Comparison of ENCODE assay signal across 21 cellular contexts in genomic region chr3:110564674-110565073, GRCh38.
DNase-seq lines count a peak whose midpoint lies in the region; ATAC-seq, FAIRE-seq and TF ChIP-seq lines count a peak whose summit lies in the region.
"Had no signal": no experiment of that assay in that cellular context is flagged by ENCODE, and none has a peak within 500 bp of the region (broad histone marks: within the 10 kb centered on the region; RNA-seq: fewer than 3 reads in every experiment).

No MANE protein-coding gene starts in this region.

- TF ChIP-seq EP300 in K562 (IDR thresholded peaks at IDR 0.05; ENCODE audit: low read length), result no peak

- H2AFZ ChIP-seq in GM23338 (peak overlapping the region; percentile 52; the same call in 1 of the 2 replicates), K562 (ENCODE audit: low read depth, low read length) (no peak overlapping the region), osteoblast (ENCODE audit: low read length) (peak overlapping the region; percentile 11)

- H3K4me3 Mint-ChIP-seq in GM23338, result no peak overlapping the region
- H3K4me3 Mint-ChIP-seq in activated CD4-positive, alpha-beta memory T cell treated with anti-CD3 and anti-CD28 coated beads, Interleukin-2, amount 10 ng/mL, durations not matched to agents 7 days and 5 days, result no peak overlapping the region
- H3K4me3 Mint-ChIP-seq: B cell; CD8-positive, alpha-beta T cell; H9 had no signal

- H3K27me3 Mint-ChIP-seq in GM23338 (ENCODE audit: insufficient read depth, low read depth, poor library complexity), result peaks cover 1% of the 10 kb centered on the region
- peaks cover 1% of the 10 kb centered on the region for H3K27me3 Mint-ChIP-seq in activated CD4-positive, alpha-beta memory T cell treated with anti-CD3 and anti-CD28 coated beads, Interleukin-2, amount 10 ng/mL, durations not matched to agents 7 days and 5 days
- H3K27me3 Mint-ChIP-seq: B cell had no signal

- H3K4me2 ChIP-seq in GM23338 (no peak overlapping the region), K562 (ENCODE audit: insufficient read depth, low read length) (no peak overlapping the region), osteoblast (ENCODE audit: insufficient read depth, low read length) (no peak overlapping the region)
- H3K4me2 ChIP-seq: BLaER1 treated with 17β-estradiol and CSF1 and Interleukin-3, amounts not matched to agents 10 nM and 100 nM; KMS-11 had no signal

- H4K20me1 ChIP-seq in GM23338 (replicated peaks; ENCODE audit: insufficient read depth) (no peaks in the 10 kb centered on the region), K562 (replicated peaks; ENCODE audit: control insufficient read depth, insufficient read depth, low read length) (no peaks in the 10 kb centered on the region), osteoblast (ENCODE audit: insufficient read depth, low read length) (no peaks in the 10 kb centered on the region)
- H4K20me1 ChIP-seq: BLaER1 treated with 17β-estradiol and CSF1 and Interleukin-3, amounts not matched to agents 10 nM and 100 nM had no signal

- in situ Hi-C loops in K562 (cut with MboI), result no loop called here

- H3K79me2 ChIP-seq in GM23338 (replicated peaks; ENCODE audit: insufficient read depth) (no peaks in the 10 kb centered on the region), K562 (ENCODE audit: control insufficient read depth, insufficient read depth, low read length) (no peaks in the 10 kb centered on the region), osteoblast (ENCODE audit: insufficient read depth, low read length) (no peaks in the 10 kb centered on the region)

- H3K9me3 Mint-ChIP-seq in GM23338, result peaks cover 11% of the 10 kb centered on the region
- no peaks in the 10 kb centered on the region for H3K9me3 Mint-ChIP-seq in activated CD4-positive, alpha-beta memory T cell treated with anti-CD3 and anti-CD28 coated beads, Interleukin-2, amount 10 ng/mL, durations not matched to agents 7 days and 5 days
- H3K9me3 Mint-ChIP-seq: CD8-positive, alpha-beta T cell had no signal

- intact Hi-C loops in K562 (cut with micrococcal nuclease), result no loop called here

- no peak for TF ChIP-seq POLR2A in K562 (conservative IDR thresholded peaks at IDR 0.05)

- POLR2A ChIA-PET in K562 (lab: Yijun Ruan, JAX), result no interaction called here
- POLR2A ChIA-PET in activated CD4-positive, alpha-beta memory T cell treated with anti-CD3 and anti-CD28 coated beads, Interleukin-2, amount 10 ng/mL, durations not matched to agents 7 days and 5 days (lab: Charles Lee), result no interaction called here

- H3K4me1 ChIP-seq in GM23338 (ENCODE audit: insufficient read depth) (no peaks in the 10 kb centered on the region), K562 (replicated peaks in 1 of 2; ENCODE audit: control insufficient read depth in 2 of 2, insufficient read depth in 2 of 2, low read length in 2 of 2) (no peaks in the 10 kb centered on the region), osteoblast (ENCODE audit: insufficient read depth, low read length) (peaks cover 16% of the 10 kb centered on the region)
- H3K4me1 ChIP-seq: BLaER1 treated with 17β-estradiol and CSF1 and Interleukin-3, amounts not matched to agents 10 nM and 100 nM had no signal

- H3K9me1 ChIP-seq in K562 (ENCODE audit: control insufficient read depth, insufficient read depth, low read length), result no peaks in the 10 kb centered on the region

- CTCF ChIA-PET in K562 (lab: Yijun Ruan, JAX; ENCODE audit: low intra/inter-chr PET ratio), result no interaction called here
- CTCF ChIA-PET in activated CD4-positive, alpha-beta memory T cell treated with anti-CD3 and anti-CD28 coated beads, Interleukin-2, amount 10 ng/mL, durations not matched to agents 7 days and 5 days (lab: Charles Lee), result no interaction called here

- H3K9me2 ChIP-seq in GM23338 (ENCODE audit: insufficient read depth), result peaks cover 13% of the 10 kb centered on the region; the same call in 1 of the 2 replicates

- no peak for FAIRE-seq in K562 (lab: Jason Lieb, UNC)
- FAIRE-seq: A204.1, GM12891, GM19239 had no signal

- no peak overlapping the region for H3K27ac ChIP-seq in GM23338 (ENCODE audit: low read depth)
- no peak overlapping the region for H3K27ac ChIP-seq in K562 (ENCODE audit: extremely low read depth, low read depth, low read length)
- no peak overlapping the region for H3K27ac ChIP-seq in osteoblast (ENCODE audit: low read depth, low read length)
- H3K27ac ChIP-seq: BLaER1 treated with 17β-estradiol and CSF1 and Interleukin-3, amounts not matched to agents 10 nM and 100 nM; HL-60; KMS-11 had no signal

- H3K27ac Mint-ChIP-seq in GM23338, result no peak overlapping the region
- H3K27ac Mint-ChIP-seq in activated CD4-positive, alpha-beta memory T cell treated with anti-CD3 and anti-CD28 coated beads, Interleukin-2, amount 10 ng/mL, durations not matched to agents 7 days and 5 days, result no peak overlapping the region
- H3K27ac Mint-ChIP-seq: B cell; CD8-positive, alpha-beta T cell; H9 had no signal

- no peaks in the 10 kb centered on the region for H3K9me3 ChIP-seq in K562 (replicated peaks; ENCODE audit: control insufficient read depth, insufficient read depth, low read depth, low read length)
- H3K9me3 ChIP-seq in osteoblast (ENCODE audit: low read depth, low read length), result no peaks in the 10 kb centered on the region
- H3K9me3 ChIP-seq: BLaER1 treated with 17β-estradiol and CSF1 and Interleukin-3, amounts not matched to agents 10 nM and 100 nM had no signal

- no peaks in the 10 kb centered on the region for H3K27me3 ChIP-seq in GM23338 (ENCODE audit: insufficient read depth)
- H3K27me3 ChIP-seq in K562 (ENCODE audit: control insufficient read depth in 2 of 2, insufficient read depth in 2 of 2, low read length in 2 of 2), result no peaks in the 10 kb centered on the region
- H3K27me3 ChIP-seq in osteoblast (ENCODE audit: insufficient read depth, low read length), result no peaks in the 10 kb centered on the region
- H3K27me3 ChIP-seq: BLaER1 treated with 17β-estradiol and CSF1 and Interleukin-3, amounts not matched to agents 10 nM and 100 nM had no signal

- H3K9ac ChIP-seq in K562 (ENCODE audit: insufficient read depth in 1 of 2, low read depth in 2 of 2, low read length in 2 of 2), result no peak overlapping the region
- H3K9ac ChIP-seq: BLaER1 treated with 17β-estradiol and CSF1 and Interleukin-3, amounts not matched to agents 10 nM and 100 nM; KMS-11 had no signal

- ATAC-seq in GM23338, result no peak
- ATAC-seq in K562, result no peak
- no peak for ATAC-seq in HG02973 (IDR thresholded peaks at IDR 0.05; ENCODE audit: unreplicated experiment)
- ATAC-seq: CD8-positive, alpha-beta T cell had no signal

- H3F3A ChIP-seq in GM23338 (replicated peaks; ENCODE audit: low read depth), result no peaks in the 10 kb centered on the region

- H3K36me3 ChIP-seq in GM23338 (ENCODE audit: insufficient read depth), result no peaks in the 10 kb centered on the region; the same call in 1 of the 2 replicates
- peaks cover 3% of the 10 kb centered on the region; the same call in 1 of the 3 replicates for H3K36me3 ChIP-seq in K562 (ENCODE audit: control insufficient read depth, insufficient read depth, low read length)
- H3K36me3 ChIP-seq in osteoblast (ENCODE audit: insufficient read depth, low read length), result no peaks in the 10 kb centered on the region
- H3K36me3 ChIP-seq: BLaER1 treated with 17β-estradiol and CSF1 and Interleukin-3, amounts not matched to agents 10 nM and 100 nM had no signal

- H3K4me3 ChIP-seq in AG10803 (ENCODE audit: low read length) (no peak overlapping the region), GM23338 (no peak overlapping the region), K562 (no peak overlapping the region), osteoblast (ENCODE audit: insufficient read depth, low read length) (no peak overlapping the region)
- H3K4me3 ChIP-seq: BLaER1 treated with 17β-estradiol and CSF1 and Interleukin-3, amounts not matched to agents 10 nM and 100 nM had no signal

- peaks cover 10% of the 10 kb centered on the region for H3K4me1 Mint-ChIP-seq in GM23338
- H3K4me1 Mint-ChIP-seq in activated CD4-positive, alpha-beta memory T cell treated with anti-CD3 and anti-CD28 coated beads, Interleukin-2, amount 10 ng/mL, durations not matched to agents 7 days and 5 days, result no peaks in the 10 kb centered on the region
- H3K4me1 Mint-ChIP-seq: B cell had no signal

- no TSS peak for BruUV-seq in K562 (replicated peaks; lab: Mats Ljungman, UMichigan)

- DNase-seq in AG10803 (ENCODE audit: low read depth) (peak; percentile 25), GM23338 (ENCODE audit: low spot score) (no peak), K562 (ENCODE audit: extremely low read depth in 1 of 4, low spot score in 3 of 4) (no peak), osteoblast (ENCODE audit: insufficient read length, low spot score, missing footprints) (no peak), NAMALWA (ENCODE audit: low spot score) (no peak)
- DNase-seq in activated CD4-positive, alpha-beta memory T cell treated with anti-CD3 and anti-CD28 coated beads, Interleukin-2, amount 10 ng/mL, durations not matched to agents 7 days and 5 days, result no peak
- DNase-seq: Calu3; CD8-positive, alpha-beta T cell; DMS 273 treated with DMSO at 0.1 percent for 48 hours; DMS53; DND-41; GOT3; H9 had no signal

- no peak for TF ChIP-seq RAD21 in K562 (CRISPR knock-in tag; conservative IDR thresholded peaks at IDR 0.05 in 1 of 2, IDR thresholded peaks at IDR 0.05 in 1 of 2)

- TF ChIP-seq CTCF in AG10803 (conservative IDR thresholded peaks at IDR 0.05; ENCODE audit: low read length) (no peak), GM23338 (conservative IDR thresholded peaks at IDR 0.05; ENCODE audit: low read depth in 2 of 2) (no peak), K562 (IDR thresholded peaks at IDR 0.05 in 2 of 3, conservative IDR thresholded peaks at IDR 0.05 in 1 of 3; ENCODE audit: insufficient read depth in 2 of 3, low read depth in 1 of 3, low read length in 3 of 3) (no peak), osteoblast (IDR thresholded peaks at IDR 0.05; ENCODE audit: extremely low read depth, low read depth, low read length) (no peak)

- peaks cover 36% of the 10 kb centered on the region for H3K36me3 Mint-ChIP-seq in GM23338 (ENCODE audit: low read depth)
- no peaks in the 10 kb centered on the region for H3K36me3 Mint-ChIP-seq in activated CD4-positive, alpha-beta memory T cell treated with anti-CD3 and anti-CD28 coated beads, Interleukin-2, amount 10 ng/mL, durations not matched to agents 7 days and 5 days (ENCODE audit: low read depth)
- H3K36me3 Mint-ChIP-seq: CD8-positive, alpha-beta T cell had no signal

TF ChIP-seq in GM23338, 12 proteins besides CTCF, POLR2A, EP300 and RAD21 (continues in another document):
- no peak for TF ChIP-seq STAT1 (IDR thresholded peaks at IDR 0.05; ENCODE audit: unreplicated experiment)

TF ChIP-seq in K562, 482 proteins besides CTCF, POLR2A, EP300 and RAD21 (continues in another document):
- TF ChIP-seq MAFK (IDR thresholded peaks at IDR 0.05; ENCODE audit: low read length), result peak; percentile 44; the same call in 1 of the 2 replicates
- TF ChIP-seq ZNF316 (IDR thresholded peaks at IDR 0.05), result peak; percentile 76
- TF ChIP-seq C11orf30 (IDR thresholded peaks at IDR 0.05; ENCODE audit: low read depth), result peak; percentile 51
